1 cellular context compared by ENCODE assay signal in the genomic region with DNA sequence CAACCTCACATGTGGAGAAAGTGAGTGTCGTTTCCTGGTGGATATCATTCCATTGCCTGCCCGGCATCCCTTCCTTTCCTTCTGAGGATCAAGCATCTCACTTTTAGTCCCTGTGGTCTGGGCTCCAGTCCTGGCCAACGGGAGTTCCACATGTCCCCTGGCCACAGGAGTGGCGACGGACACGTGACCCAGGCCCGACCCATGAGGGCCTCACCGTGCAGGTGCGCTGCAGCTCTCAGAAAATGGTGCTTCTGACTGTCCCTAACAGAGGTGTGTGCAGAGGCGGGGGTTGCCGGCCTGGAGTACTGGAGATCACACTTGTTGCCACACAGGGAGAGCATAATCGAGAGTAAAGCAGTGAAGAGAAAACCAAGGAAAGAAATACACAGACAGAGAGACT.
TF ChIP-seq lines count a peak whose summit lies in the region.

No MANE protein-coding gene starts in this region.

TF ChIP-seq in GM23338, 12 proteins besides CTCF, POLR2A, EP300 and RAD21 (continued from another document):
- TF ChIP-seq, protein P1, sequence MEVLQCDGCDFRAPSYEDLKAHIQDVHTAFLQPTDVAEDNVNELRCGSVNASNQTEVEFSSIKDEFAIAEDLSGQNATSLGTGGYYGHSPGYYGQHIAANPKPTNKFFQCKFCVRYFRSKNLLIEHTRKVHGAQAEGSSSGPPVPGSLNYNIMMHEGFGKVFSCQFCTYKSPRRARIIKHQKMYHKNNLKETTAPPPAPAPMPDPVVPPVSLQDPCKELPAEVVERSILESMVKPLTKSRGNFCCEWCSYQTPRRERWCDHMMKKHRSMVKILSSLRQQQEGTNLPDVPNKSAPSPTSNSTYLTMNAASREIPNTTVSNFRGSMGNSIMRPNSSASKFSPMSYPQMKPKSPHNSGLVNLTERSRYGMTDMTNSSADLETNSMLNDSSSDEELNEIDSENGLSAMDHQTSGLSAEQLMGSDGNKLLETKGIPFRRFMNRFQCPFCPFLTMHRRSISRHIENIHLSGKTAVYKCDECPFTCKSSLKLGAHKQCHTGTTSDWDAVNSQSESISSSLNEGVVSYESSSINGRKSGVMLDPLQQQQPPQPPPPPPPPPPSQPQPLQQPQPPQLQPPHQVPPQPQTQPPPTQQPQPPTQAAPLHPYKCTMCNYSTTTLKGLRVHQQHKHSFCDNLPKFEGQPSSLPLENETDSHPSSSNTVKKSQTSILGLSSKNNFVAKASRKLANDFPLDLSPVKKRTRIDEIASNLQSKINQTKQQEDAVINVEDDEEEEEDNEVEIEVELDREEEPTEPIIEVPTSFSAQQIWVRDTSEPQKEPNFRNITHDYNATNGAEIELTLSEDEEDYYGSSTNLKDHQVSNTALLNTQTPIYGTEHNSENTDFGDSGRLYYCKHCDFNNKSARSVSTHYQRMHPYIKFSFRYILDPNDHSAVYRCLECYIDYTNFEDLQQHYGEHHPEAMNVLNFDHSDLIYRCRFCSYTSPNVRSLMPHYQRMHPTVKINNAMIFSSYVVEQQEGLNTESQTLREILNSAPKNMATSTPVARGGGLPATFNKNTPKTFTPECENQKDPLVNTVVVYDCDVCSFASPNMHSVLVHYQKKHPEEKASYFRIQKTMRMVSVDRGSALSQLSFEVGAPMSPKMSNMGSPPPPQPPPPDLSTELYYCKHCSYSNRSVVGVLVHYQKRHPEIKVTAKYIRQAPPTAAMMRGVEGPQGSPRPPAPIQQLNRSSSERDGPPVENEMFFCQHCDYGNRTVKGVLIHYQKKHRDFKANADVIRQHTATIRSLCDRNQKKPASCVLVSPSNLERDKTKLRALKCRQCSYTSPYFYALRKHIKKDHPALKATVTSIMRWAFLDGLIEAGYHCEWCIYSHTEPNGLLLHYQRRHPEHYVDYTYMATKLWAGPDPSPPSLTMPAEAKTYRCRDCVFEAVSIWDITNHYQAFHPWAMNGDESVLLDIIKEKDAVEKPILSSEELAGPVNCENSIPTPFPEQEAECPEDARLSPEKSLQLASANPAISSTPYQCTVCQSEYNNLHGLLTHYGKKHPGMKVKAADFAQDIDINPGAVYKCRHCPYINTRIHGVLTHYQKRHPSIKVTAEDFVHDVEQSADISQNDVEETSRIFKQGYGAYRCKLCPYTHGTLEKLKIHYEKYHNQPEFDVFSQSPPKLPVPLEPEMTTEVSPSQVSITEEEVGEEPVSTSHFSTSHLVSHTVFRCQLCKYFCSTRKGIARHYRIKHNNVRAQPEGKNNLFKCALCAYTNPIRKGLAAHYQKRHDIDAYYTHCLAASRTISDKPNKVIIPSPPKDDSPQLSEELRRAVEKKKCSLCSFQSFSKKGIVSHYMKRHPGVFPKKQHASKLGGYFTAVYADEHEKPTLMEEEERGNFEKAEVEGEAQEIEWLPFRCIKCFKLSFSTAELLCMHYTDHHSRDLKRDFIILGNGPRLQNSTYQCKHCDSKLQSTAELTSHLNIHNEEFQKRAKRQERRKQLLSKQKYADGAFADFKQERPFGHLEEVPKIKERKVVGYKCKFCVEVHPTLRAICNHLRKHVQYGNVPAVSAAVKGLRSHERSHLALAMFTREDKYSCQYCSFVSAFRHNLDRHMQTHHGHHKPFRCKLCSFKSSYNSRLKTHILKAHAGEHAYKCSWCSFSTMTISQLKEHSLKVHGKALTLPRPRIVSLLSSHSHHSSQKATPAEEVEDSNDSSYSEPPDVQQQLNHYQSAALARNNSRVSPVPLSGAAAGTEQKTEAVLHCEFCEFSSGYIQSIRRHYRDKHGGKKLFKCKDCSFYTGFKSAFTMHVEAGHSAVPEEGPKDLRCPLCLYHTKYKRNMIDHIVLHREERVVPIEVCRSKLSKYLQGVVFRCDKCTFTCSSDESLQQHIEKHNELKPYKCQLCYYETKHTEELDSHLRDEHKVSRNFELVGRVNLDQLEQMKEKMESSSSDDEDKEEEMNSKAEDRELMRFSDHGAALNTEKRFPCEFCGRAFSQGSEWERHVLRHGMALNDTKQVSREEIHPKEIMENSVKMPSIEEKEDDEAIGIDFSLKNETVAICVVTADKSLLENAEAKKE (CRISPR knock-in tag; IDR thresholded peaks at IDR 0.05) = no peak
- no peak for TF ChIP-seq JUNB (IDR thresholded peaks at IDR 0.05; ENCODE audit: unreplicated experiment)
- TF ChIP-seq EZH2 (IDR thresholded peaks at IDR 0.05; ENCODE audit: low read depth, unreplicated experiment) = no peak
- no peak for TF ChIP-seq ZNF331 (CRISPR knock-in tag; IDR thresholded peaks at IDR 0.05; ENCODE audit: low read depth)
